In genomic region chr10:110214380-110214826, GRCh38 we compare ENCODE assay signal across 10 cellular contexts. TPM values are rescaled to one million over a fixed set of nuclear protein-coding genes. Genes with fewer than 3 reads are reported as not detected.
DNase-seq lines count a peak whose midpoint lies in the region; ATAC-seq and TF ChIP-seq lines count a peak whose summit lies in the region.
"Had no signal": no experiment of that assay in that cellular context is flagged by ENCODE, and none has a peak within 500 bp of the region (broad histone marks: within the 10 kb centered on the region; RNA-seq: fewer than 3 reads in every experiment).

No MANE protein-coding gene starts in this region.

- H3K36me3 ChIP-seq in stomach (no peaks in the 10 kb centered on the region), A673 (ENCODE audit: insufficient read depth, low read length, poor library complexity, severe bottlenecking) (no peaks in the 10 kb centered on the region)

- H3K27me3 Mint-ChIP-seq in activated CD4-positive, alpha-beta T cell treated with anti-CD3 and anti-CD28 coated beads, Interleukin-2, amount 10 ng/mL, durations not matched to agents 7 days and 5 days = no peaks in the 10 kb centered on the region
- peaks cover 6% of the 10 kb centered on the region for H3K27me3 Mint-ChIP-seq in activated CD8-positive, alpha-beta T cell treated with anti-CD3 and anti-CD28 coated beads for 36 hours

- H3K27me3 ChIP-seq in stomach (no peaks in the 10 kb centered on the region), A673 (replicated peaks; ENCODE audit: insufficient read depth, low read depth, low read length, poor library complexity) (no peaks in the 10 kb centered on the region)

- CTCF ChIA-PET in activated CD4-positive, alpha-beta T cell treated with anti-CD3 and anti-CD28 coated beads, Interleukin-2, amount 10 ng/mL, durations not matched to agents 7 days and 5 days (lab: Charles Lee) = interaction anchor here (0.6 to 9.1 kb wide), 4 partner anchors 7 to 280 kb away, joined by 3 to 109 read pairs (median 6); no protein-coding TSS in a partner anchor
- CTCF ChIA-PET in activated CD8-positive, alpha-beta T cell treated with anti-CD3 and anti-CD28 coated beads for 36 hours (lab: Charles Lee) = interaction anchor here (1.9 to 10.5 kb wide), 2 partner anchors 9 to 65 kb away, joined by 8 to 171 read pairs; no protein-coding TSS in a partner anchor
- CTCF ChIA-PET in A673 (lab: Charles Lee) = interaction anchor here (0.7 kb wide), 1 partner anchor 1958 kb away, joined by 4 read pairs; no protein-coding TSS in a partner anchor

- H3K9me3 Mint-ChIP-seq in activated CD4-positive, alpha-beta T cell treated with anti-CD3 and anti-CD28 coated beads, Interleukin-2, amount 10 ng/mL, durations not matched to agents 7 days and 5 days = no peaks in the 10 kb centered on the region
- H3K9me3 Mint-ChIP-seq in activated CD8-positive, alpha-beta T cell treated with anti-CD3 and anti-CD28 coated beads for 36 hours = no peaks in the 10 kb centered on the region

- 9 to 31% (median 18%) methylated on average over 3 of the region's 3 CpGs for WGBS in stomach, 5 donors

- ATAC-seq in HG03175 (IDR thresholded peaks at IDR 0.05; ENCODE audit: unreplicated experiment) (peak; percentile 26), left cardiac atrium (no peak)
- no peak for ATAC-seq in activated CD8-positive, alpha-beta T cell treated with anti-CD3 and anti-CD28 coated beads for 36 hours

- intact Hi-C loops in activated CD8-positive, alpha-beta T cell treated with anti-CD3 and anti-CD28 coated beads for 36 hours (cut with micrococcal nuclease) = loop anchor here (10.0 kb wide), 1 partner anchor 200 kb away; no protein-coding TSS in a partner anchor
- intact Hi-C loops in stomach (cut with DNase I; ENCODE audit: low total_unique reads) = no loop called here
- intact Hi-C loops in A673 (cut with micrococcal nuclease; ENCODE audit: unreplicated experiment) = no loop called here
- intact Hi-C loops in left cardiac atrium (cut with DNase I) = no loop called here

- H3K4me3 ChIP-seq in stomach = no peak overlapping the region
- no peak overlapping the region for H3K4me3 ChIP-seq in A673 (ENCODE audit: low read depth, low read length, poor library complexity, severe bottlenecking)

- H3K4me1 Mint-ChIP-seq in activated CD4-positive, alpha-beta T cell treated with anti-CD3 and anti-CD28 coated beads, Interleukin-2, amount 10 ng/mL, durations not matched to agents 7 days and 5 days = peaks cover 71% of the 10 kb centered on the region
- peaks cover 39% of the 10 kb centered on the region for H3K4me1 Mint-ChIP-seq in activated CD8-positive, alpha-beta T cell treated with anti-CD3 and anti-CD28 coated beads for 36 hours (ENCODE audit: low read depth)

- no peak overlapping the region for H3K4me3 Mint-ChIP-seq in activated CD4-positive, alpha-beta T cell treated with anti-CD3 and anti-CD28 coated beads, Interleukin-2, amount 10 ng/mL, durations not matched to agents 7 days and 5 days
- no peak overlapping the region for H3K4me3 Mint-ChIP-seq in activated CD8-positive, alpha-beta T cell treated with anti-CD3 and anti-CD28 coated beads for 36 hours

- no TSS peak for BruUV-seq in A673 (replicated peaks; lab: Mats Ljungman, UMichigan)

- DNase-seq in activated CD4-positive, alpha-beta T cell treated with anti-CD3 and anti-CD28 coated beads, Interleukin-2, amount 10 ng/mL, durations not matched to agents 7 days and 5 days = peak; percentile 31
- DNase-seq in activated CD4-positive, alpha-beta T cell treated with anti-CD3 and anti-CD28 coated beads, Interleukin-2, amount 50 U/mL, for 48 hours = no peak
- peak; percentile 23 for DNase-seq in activated CD8-positive, alpha-beta T cell treated with anti-CD3 and anti-CD28 coated beads for 36 hours
- DNase-seq in stomach (no peak), A673 (ENCODE audit: low spot score) (no peak), left cardiac atrium (no peak), dermis blood vessel endothelial cell (no peak)
- DNase-seq: activated CD4-positive, alpha-beta T cell treated with anti-CD3 and anti-CD28 coated beads, Interleukin-2, amount 50 U/mL, for 4 hours; stimulated activated naive CD4-positive, alpha-beta T cell treated with Interleukin-2 at 50 U/mL for 16 hours had no signal

- H3K27ac ChIP-seq in stomach (peak overlapping the region; percentile 67 to 97 (median 78)), A673 (ENCODE audit: low read depth, low read length, poor library complexity, severe bottlenecking) (no peak overlapping the region)

- no peak for TF ChIP-seq CTCF in activated CD8-positive, alpha-beta T cell treated with anti-CD3 and anti-CD28 coated beads for 36 hours (IDR thresholded peaks at IDR 0.05)
- TF ChIP-seq CTCF in stomach (IDR thresholded peaks at IDR 0.05) (no peak), A673 (conservative IDR thresholded peaks at IDR 0.05; ENCODE audit: low read depth, low read length) (no peak)

- peak overlapping the region; percentile 73 for H3K27ac Mint-ChIP-seq in activated CD4-positive, alpha-beta T cell treated with anti-CD3 and anti-CD28 coated beads, Interleukin-2, amount 10 ng/mL, durations not matched to agents 7 days and 5 days
- H3K27ac Mint-ChIP-seq in activated CD8-positive, alpha-beta T cell treated with anti-CD3 and anti-CD28 coated beads for 36 hours = no peak overlapping the region

- TF ChIP-seq EP300 in stomach (IDR thresholded peaks at IDR 0.05) = no peak

- peaks cover 41 to 72% (median 57%) of the 10 kb centered on the region in 4 donors for H3K4me1 ChIP-seq in stomach
- H3K4me1 ChIP-seq in A673 (ENCODE audit: insufficient read depth, low read length, poor library complexity, severe bottlenecking) = peaks cover 11% of the 10 kb centered on the region

- H3K9me3 ChIP-seq in stomach = no peaks in the 10 kb centered on the region
- no peaks in the 10 kb centered on the region for H3K9me3 ChIP-seq in A673 (ENCODE audit: low read depth, low read length, poor library complexity, severe bottlenecking)

- H3K36me3 Mint-ChIP-seq in activated CD4-positive, alpha-beta T cell treated with anti-CD3 and anti-CD28 coated beads, Interleukin-2, amount 10 ng/mL, durations not matched to agents 7 days and 5 days (ENCODE audit: low read depth) = peaks cover 12% of the 10 kb centered on the region
- H3K36me3 Mint-ChIP-seq in activated CD8-positive, alpha-beta T cell treated with anti-CD3 and anti-CD28 coated beads for 36 hours (ENCODE audit: low read depth) = peaks cover 4% of the 10 kb centered on the region

- TF ChIP-seq POLR2A in stomach (IDR thresholded peaks at IDR 0.05) = no peak

- POLR2A ChIA-PET in activated CD4-positive, alpha-beta T cell treated with anti-CD3 and anti-CD28 coated beads, Interleukin-2, amount 10 ng/mL, durations not matched to agents 7 days and 5 days (lab: Charles Lee) = no interaction called here
- POLR2A ChIA-PET in activated CD8-positive, alpha-beta T cell treated with anti-CD3 and anti-CD28 coated beads for 36 hours (lab: Charles Lee) = interaction anchor here (4.8 kb wide), 1 partner anchor 11 kb away, joined by 42 read pairs; no protein-coding TSS in a partner anchor
- POLR2A ChIA-PET in A673 (lab: Charles Lee; ENCODE audit: low non-redundant PET) = no interaction called here

RNA-seq across cellular contexts. Expression of gene MXI1, which starts 7.0 kb away (rescaled TPM):
- 10 to 100 TPM; 16.2 to 19.8 TPM for total RNA-seq in activated CD4-positive, alpha-beta T cell treated with anti-CD3 and anti-CD28 coated beads, Interleukin-2, amount 10 ng/mL, durations not matched to agents 7 days and 5 days
- total RNA-seq in activated CD8-positive, alpha-beta T cell treated with anti-CD3 and anti-CD28 coated beads for 36 hours = 10 to 100 TPM; 47.9 to 48.2 TPM
- total RNA-seq in stomach (100 to 1,000 TPM in 1 of 5 donors, 10 to 100 TPM in 3, 1 to 10 TPM in 1; 3.5 to 163 (median 48.8) TPM), A673 (2021) (17.3 and 21.1 TPM in 2 replicates), left cardiac atrium (10 to 100 TPM; 38.7 to 43.0 TPM), dermis blood vessel endothelial cell (9.3 and 9.5 TPM in 2 replicates)
- polyA plus RNA-seq in stomach = 10 to 100 TPM; 17.1 to 62.0 (median 19.7) TPM

Comparison
In these comparisons a context has a peak if more than half of its experiments do, and no peak if none do; other contexts are left out.
1. DNase-seq: peak in activated CD4-positive, alpha-beta T cell treated with anti-CD3 and anti-CD28 coated beads, Interleukin-2, amount 10 ng/mL, durations not matched to agents 7 days and 5 days (single experiment) and activated CD8-positive, alpha-beta T cell treated with anti-CD3 and anti-CD28 coated beads for 36 hours (single experiment); none in activated CD4-positive, alpha-beta T cell treated with anti-CD3 and anti-CD28 coated beads, Interleukin-2, amount 50 U/mL, for 48 hours (0 of 2), stomach (single experiment), A673 (single experiment), left cardiac atrium (single experiment) and dermis blood vessel endothelial cell (single experiment).